In genomic region chr17:45164734-45165269, GRCh38 we compare ENCODE assay signal across 19 cellular contexts.
"Had no signal": no experiment of that assay in that cellular context is flagged by ENCODE, and none has a peak within 500 bp of the region (broad histone marks: within the 10 kb centered on the region; RNA-seq: fewer than 3 reads in every experiment).

No MANE protein-coding gene starts in this region.

- H3K27ac Mint-ChIP-seq: activated naive CD8-positive, alpha-beta T cell treated with anti-CD3 and anti-CD28 coated beads for 36 hours; endodermal cell had no signal

- H3K36me3 ChIP-seq: cardiac muscle cell had no signal

- ATAC-seq: left colon, sciatic nerve had no signal

- H3K9me3 Mint-ChIP-seq: activated naive CD8-positive, alpha-beta T cell treated with anti-CD3 and anti-CD28 coated beads for 36 hours; endodermal cell had no signal

- H3K27ac ChIP-seq: cardiac muscle cell, parathyroid adenoma, WERI-Rb-1 had no signal

- H3K27me3 ChIP-seq: cardiac muscle cell had no signal

- DNase-seq: activated CD4-positive, alpha-beta T cell treated with anti-CD3 and anti-CD28 coated beads for 1 hour; activated CD8-positive, alpha-beta memory T cell treated with anti-CD3 and anti-CD28 coated beads for 24 hours; activated CD8-positive, alpha-beta memory T cell treated with anti-CD3 and anti-CD28 coated beads, Interleukin-2, amount 50 U/mL, for 48 hours; activated gamma-delta T cell treated with Interleukin-2 at 50 U/mL for 16 hours; activated naive CD8-positive, alpha-beta T cell treated with anti-CD3 and anti-CD28 coated beads for 36 hours; amniotic stem cell; endodermal cell; glutamatergic neuron; hippocampal formation; islet precursor cell; left colon; stimulated activated CD8-positive, alpha-beta memory T cell treated with anti-CD3 and anti-CD28 coated beads, Interleukin-4, amount 100 ng/mL, for 48 hours; stimulated activated naive CD4-positive, alpha-beta T cell; T-helper 2 cell; WERI-Rb-1 had no signal

- H3K27me3 Mint-ChIP-seq: activated naive CD8-positive, alpha-beta T cell treated with anti-CD3 and anti-CD28 coated beads for 36 hours had no signal

- H3K4me3 Mint-ChIP-seq: activated naive CD8-positive, alpha-beta T cell treated with anti-CD3 and anti-CD28 coated beads for 36 hours; endodermal cell had no signal

- H3K4me3 ChIP-seq: cardiac muscle cell, lung had no signal

- H2AFZ ChIP-seq: parathyroid adenoma had no signal
